Comparison of ENCODE assay signal across 8 cellular contexts in the genomic region with DNA sequence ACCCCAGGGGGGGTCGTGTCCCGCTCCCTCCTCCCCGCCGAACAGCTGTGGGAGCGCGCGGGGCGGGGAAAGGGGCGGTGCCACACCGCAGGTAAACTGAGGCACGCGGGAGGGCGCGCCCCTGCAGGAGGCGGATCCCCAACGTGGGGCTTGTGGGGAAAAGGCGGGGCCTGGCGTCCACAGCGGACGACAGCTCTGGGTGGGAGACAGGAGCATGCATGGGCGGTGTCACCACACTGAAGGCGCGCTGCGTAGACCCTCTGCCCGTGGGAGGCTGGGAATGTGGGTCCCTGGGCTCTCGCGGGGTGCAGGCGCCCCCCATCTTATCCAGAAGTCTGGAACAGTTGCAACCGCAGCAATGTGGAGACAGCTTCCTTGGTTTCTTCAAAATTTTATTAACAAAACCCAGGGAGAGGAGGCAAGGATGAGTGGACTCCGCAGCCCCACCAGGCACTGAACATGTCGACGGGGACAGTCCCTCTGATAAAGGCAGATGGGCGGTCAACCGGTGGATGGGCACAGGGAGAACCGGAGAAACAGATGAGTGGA. TPM values are rescaled to one million over a fixed set of nuclear protein-coding genes. Genes with fewer than 3 reads are reported as not detected.
A peak's percentile ranks its signal among the peaks of the same experiment; 100 is the strongest.
DNase-seq lines count a peak whose midpoint lies in the region; ATAC-seq and TF ChIP-seq lines count a peak whose summit lies in the region.

No MANE protein-coding gene starts in this region.

- no peaks in the 10 kb centered on the region for H3K27me3 Mint-ChIP-seq in IgD-negative memory B cell
- no peaks in the 10 kb centered on the region for H3K27me3 Mint-ChIP-seq in dendritic cell treated with granulocyte-macrophage colony-stimulating factor and Interleukin-4, amounts not matched to agents 40 ng/mL and 50 ng/mL, for 4 days

- intact Hi-C loops in dendritic cell treated with granulocyte-macrophage colony-stimulating factor and Interleukin-4, amounts not matched to agents 40 ng/mL and 50 ng/mL, for 4 days (cut with micrococcal nuclease) = loop anchor here (1.0 to 10.0 kb wide), 4 partner anchors 16 to 787 kb away; partner anchors contain the start of genes ACAA2, CFAP53 and RPL17

- peak overlapping the region; percentile 93 to 98 (median 96) for H3K4me3 Mint-ChIP-seq in IgD-negative memory B cell
- H3K4me3 Mint-ChIP-seq in dendritic cell treated with granulocyte-macrophage colony-stimulating factor and Interleukin-4, amounts not matched to agents 40 ng/mL and 50 ng/mL, for 4 days = peak overlapping the region; percentile 95

- H3K4me1 ChIP-seq in muscle layer of duodenum (ENCODE audit: control insufficient read depth in 1 of 2, insufficient read depth in 2 of 2, low read length in 2 of 2) = peaks cover 15 to 43% of the 10 kb centered on the region in 2 donors

- no peaks in the 10 kb centered on the region for H3K27me3 ChIP-seq in muscle layer of duodenum (ENCODE audit: low read depth, low read length)

- DNase-seq in AG09309 (ENCODE audit: low read depth) (no peak), NCI-H2081 (lab: John Stamatoyannopoulos, UW) (no peak), DMS 273 (lab: John Stamatoyannopoulos, UW; ENCODE audit: unreplicated experiment) (no peak), superior temporal gyrus (ENCODE audit: extremely low spot score) (no peak)

- H3K27ac ChIP-seq in muscle layer of duodenum (ENCODE audit: low read length) = peak overlapping the region; percentile 98

- peaks cover 22 to 53% of the 10 kb centered on the region in 2 donors for H3K36me3 ChIP-seq in muscle layer of duodenum (ENCODE audit: control insufficient read depth in 1 of 2, insufficient read depth in 2 of 2, low read length in 2 of 2)

- H3K9me3 ChIP-seq in muscle layer of duodenum (ENCODE audit: control insufficient read depth in 1 of 2, low read length in 2 of 2) = no peaks in the 10 kb centered on the region

- H3K36me3 Mint-ChIP-seq in IgD-negative memory B cell = peaks cover 16% of the 10 kb centered on the region
- peaks cover 78% of the 10 kb centered on the region for H3K36me3 Mint-ChIP-seq in dendritic cell treated with granulocyte-macrophage colony-stimulating factor and Interleukin-4, amounts not matched to agents 40 ng/mL and 50 ng/mL, for 4 days (ENCODE audit: low read depth)

- TF ChIP-seq CTCF in AG09309 (IDR thresholded peaks at IDR 0.05; ENCODE audit: control insufficient read depth, insufficient read depth, low read depth, low read length, missing control alignments) = no peak

- H3K27ac Mint-ChIP-seq in IgD-negative memory B cell = peak overlapping the region; percentile 92 to 96 (median 95)
- H3K27ac Mint-ChIP-seq in dendritic cell treated with granulocyte-macrophage colony-stimulating factor and Interleukin-4, amounts not matched to agents 40 ng/mL and 50 ng/mL, for 4 days = peak overlapping the region; percentile 92

- no peak for ATAC-seq in HG02852 (IDR thresholded peaks at IDR 0.05; ENCODE audit: unreplicated experiment)

- H3K9me3 Mint-ChIP-seq in IgD-negative memory B cell = no peaks in the 10 kb centered on the region
- H3K9me3 Mint-ChIP-seq in dendritic cell treated with granulocyte-macrophage colony-stimulating factor and Interleukin-4, amounts not matched to agents 40 ng/mL and 50 ng/mL, for 4 days = no peaks in the 10 kb centered on the region

- H3K4me1 Mint-ChIP-seq in IgD-negative memory B cell = peaks cover 21 to 34% (median 30%) of the 10 kb centered on the region in 3 donors
- peaks cover 70% of the 10 kb centered on the region for H3K4me1 Mint-ChIP-seq in dendritic cell treated with granulocyte-macrophage colony-stimulating factor and Interleukin-4, amounts not matched to agents 40 ng/mL and 50 ng/mL, for 4 days (ENCODE audit: low read depth)

- H3K4me3 ChIP-seq in AG09309 (ENCODE audit: control insufficient read depth, low read depth, low read length) (peak overlapping the region; percentile 73), muscle layer of duodenum (ENCODE audit: low read depth in 1 of 2, low read length in 2 of 2) (peak overlapping the region; percentile 94 to 97)

RNA-seq across cellular contexts. Expression of gene MBD1, which starts 0.7 kb away (rescaled TPM):
- polyA plus RNA-seq in IgD-negative memory B cell = 42.6 TPM

RNA-seq across cellular contexts. Expression of gene CXXC1, which starts 5.4 kb away (rescaled TPM):
- 98.6 TPM for polyA plus RNA-seq in IgD-negative memory B cell

RNA-seq across cellular contexts. Expression of gene CFAP53, which starts 15.8 kb away (rescaled TPM):
- not detected for polyA plus RNA-seq in IgD-negative memory B cell
